In genomic region chr5:181151146-181151545, GRCh38 we compare ENCODE assay signal across 1 cellular context.
TF ChIP-seq lines count a peak whose summit lies in the region.

No MANE protein-coding gene starts in this region.

TF ChIP-seq in GM23338, 12 proteins besides CTCF, POLR2A, EP300 and RAD21 (continued from another document):
- TF ChIP-seq ZNF331 (CRISPR knock-in tag; IDR thresholded peaks at IDR 0.05; ENCODE audit: low read depth) (no peak), ZNF462 (CRISPR knock-in tag; IDR thresholded peaks at IDR 0.05) (no peak), CREB1 (CRISPR knock-in tag; IDR thresholded peaks at IDR 0.05; ENCODE audit: low read depth) (no peak)
